In the genomic region with DNA sequence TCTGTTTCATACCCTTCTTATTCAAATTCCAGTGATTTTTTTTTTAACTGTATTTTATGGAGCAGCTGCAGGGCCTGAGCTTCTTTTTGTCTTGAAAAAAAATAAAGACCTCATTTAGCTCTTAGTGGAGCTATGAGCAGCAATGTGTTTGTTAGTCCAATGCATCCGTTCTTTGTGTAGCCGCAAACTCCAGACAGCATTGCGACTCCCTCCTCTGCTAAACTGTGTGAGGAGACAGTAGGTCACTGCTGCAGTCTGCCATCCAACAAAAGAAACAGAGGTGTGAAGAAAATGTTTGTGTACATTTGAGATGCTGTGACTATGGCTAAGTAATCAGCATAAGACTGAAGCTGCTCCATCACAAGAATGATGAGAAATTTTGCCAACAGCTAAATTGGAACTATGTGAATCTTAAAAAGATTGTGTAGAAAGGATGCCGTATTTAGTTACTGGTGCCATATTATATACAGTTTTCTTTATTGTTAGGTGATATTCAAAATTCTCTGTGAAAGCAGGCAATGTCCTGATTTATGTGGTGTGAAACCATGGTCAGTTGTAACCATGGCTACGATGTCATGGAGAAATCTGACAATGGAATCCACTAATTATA, we compare ENCODE assay signal across 16 cellular contexts.
"Had no signal": no experiment of that assay in that cellular context is flagged by ENCODE, and none has a peak within 500 bp of the region (broad histone marks: within the 10 kb centered on the region; RNA-seq: fewer than 3 reads in every experiment).

No MANE protein-coding gene starts in this region.

- H3K27ac ChIP-seq: body of pancreas, colonic mucosa, esophagus muscularis mucosa, pancreas, thyroid gland, uterus had no signal

- H3K36me3 Mint-ChIP-seq: activated naive CD8-positive, alpha-beta T cell treated with anti-CD3 and anti-CD28 coated beads for 36 hours; stimulated activated effector memory CD8-positive, alpha-beta T cell treated with anti-CD3 and anti-CD28 coated beads, Interleukin-12 subunit alpha, Interleukin-12 subunit beta, amount 100 ng/mL, for 72 hours had no signal

- H3K27ac Mint-ChIP-seq: activated CD4-positive, alpha-beta T cell treated with anti-CD3 and anti-CD28 coated beads, Interleukin-2, amount 10 ng/mL, durations not matched to agents 24 days and 14 days; activated naive CD8-positive, alpha-beta T cell treated with anti-CD3 and anti-CD28 coated beads for 36 hours; stimulated activated effector memory CD8-positive, alpha-beta T cell treated with anti-CD3 and anti-CD28 coated beads, Interleukin-12 subunit alpha, Interleukin-12 subunit beta, amount 100 ng/mL, for 72 hours had no signal

- H3K4me3 ChIP-seq: body of pancreas, colonic mucosa, esophagus muscularis mucosa, pancreas, thyroid gland, uterus had no signal

- H3K9me3 ChIP-seq: body of pancreas, colonic mucosa, esophagus muscularis mucosa, pancreas, thyroid gland, uterus had no signal

- H3K36me3 ChIP-seq: colonic mucosa, esophagus muscularis mucosa, pancreas, thyroid gland, uterus had no signal

- H3K27me3 ChIP-seq: body of pancreas, colonic mucosa, esophagus muscularis mucosa, pancreas, thyroid gland, uterus had no signal

- H3K4me3 Mint-ChIP-seq: activated CD4-positive, alpha-beta T cell treated with anti-CD3 and anti-CD28 coated beads, Interleukin-2, amount 10 ng/mL, durations not matched to agents 24 days and 14 days; activated naive CD8-positive, alpha-beta T cell treated with anti-CD3 and anti-CD28 coated beads for 36 hours; stimulated activated effector memory CD8-positive, alpha-beta T cell treated with anti-CD3 and anti-CD28 coated beads, Interleukin-12 subunit alpha, Interleukin-12 subunit beta, amount 100 ng/mL, for 72 hours had no signal

- DNase-seq: activated CD4-positive, alpha-beta T cell treated with anti-CD3 and anti-CD28 coated beads, Interleukin-2, amount 10 ng/mL, durations not matched to agents 24 days and 14 days; activated CD4-positive, CD25-positive, alpha-beta regulatory T cell; activated CD8-positive, alpha-beta memory T cell treated with anti-CD3 and anti-CD28 coated beads for 24 hours; activated gamma-delta T cell treated with Interleukin-2 at 50 U/mL for 16 hours; activated naive CD8-positive, alpha-beta T cell treated with anti-CD3 and anti-CD28 coated beads for 36 hours; body of pancreas; central memory CD4-positive, alpha-beta T cell; colonic mucosa; left ventricle myocardium superior; mesendoderm; pancreas; T-helper 2 cell; thyroid gland; uterus had no signal

- ATAC-seq: body of pancreas; left ventricle myocardium superior; pancreas; stimulated activated effector memory CD8-positive, alpha-beta T cell treated with anti-CD3 and anti-CD28 coated beads, Interleukin-12 subunit alpha, Interleukin-12 subunit beta, amount 100 ng/mL, for 72 hours had no signal

- H3K9me3 Mint-ChIP-seq: activated CD4-positive, alpha-beta T cell treated with anti-CD3 and anti-CD28 coated beads, Interleukin-2, amount 10 ng/mL, durations not matched to agents 24 days and 14 days; activated naive CD8-positive, alpha-beta T cell treated with anti-CD3 and anti-CD28 coated beads for 36 hours had no signal

- H3K4me1 Mint-ChIP-seq: activated CD4-positive, alpha-beta T cell treated with anti-CD3 and anti-CD28 coated beads, Interleukin-2, amount 10 ng/mL, durations not matched to agents 24 days and 14 days; activated naive CD8-positive, alpha-beta T cell treated with anti-CD3 and anti-CD28 coated beads for 36 hours; stimulated activated effector memory CD8-positive, alpha-beta T cell treated with anti-CD3 and anti-CD28 coated beads, Interleukin-12 subunit alpha, Interleukin-12 subunit beta, amount 100 ng/mL, for 72 hours had no signal

- H3K4me1 ChIP-seq: body of pancreas, colonic mucosa, pancreas, thyroid gland, uterus had no signal

- H3K27me3 Mint-ChIP-seq: activated CD4-positive, alpha-beta T cell treated with anti-CD3 and anti-CD28 coated beads, Interleukin-2, amount 10 ng/mL, durations not matched to agents 24 days and 14 days; activated naive CD8-positive, alpha-beta T cell treated with anti-CD3 and anti-CD28 coated beads for 36 hours had no signal
